ENCODE assay signal across 9 cellular contexts in genomic region chrX:51395474-51395806, GRCh38.
A peak's percentile ranks its signal among the peaks of the same experiment; 100 is the strongest.
DNase-seq lines count a peak whose midpoint lies in the region; ATAC-seq and TF ChIP-seq lines count a peak whose summit lies in the region.
"Had no signal": no experiment of that assay in that cellular context is flagged by ENCODE, and none has a peak within 500 bp of the region (broad histone marks: within the 10 kb centered on the region; RNA-seq: fewer than 3 reads in every experiment).

No MANE protein-coding gene starts in this region.

- peak overlapping the region; percentile 92 to 98 (median 94) for H3K4me3 Mint-ChIP-seq in CD4-positive, CD25-positive, alpha-beta regulatory T cell

- WGBS in ovary, 3 donors: 39 to 50% (median 45%) methylated on average over 4 of the region's 4 CpGs

- ATAC-seq in CD4-positive, CD25-positive, alpha-beta regulatory T cell (ENCODE audit: low read depth in 2 of 2): no peak
- ATAC-seq in HG03354 (IDR thresholded peaks at IDR 0.05; ENCODE audit: poor library complexity, severe bottlenecking, unreplicated experiment) (peak; percentile 27), HG03521 (IDR thresholded peaks at IDR 0.05; ENCODE audit: unreplicated experiment) (no peak), HG03196 (IDR thresholded peaks at IDR 0.05; ENCODE audit: unreplicated experiment) (no peak)

- TF ChIP-seq CTCF in ovary (IDR thresholded peaks at IDR 0.05): no peak

- no peaks in the 10 kb centered on the region for H3K27me3 Mint-ChIP-seq in CD4-positive, CD25-positive, alpha-beta regulatory T cell

- peaks cover 5% of the 10 kb centered on the region for H3K36me3 Mint-ChIP-seq in CD4-positive, CD25-positive, alpha-beta regulatory T cell
- H3K36me3 Mint-ChIP-seq: mesothelial cell of epicardium had no signal

- peak overlapping the region; percentile 14 for H3K27ac ChIP-seq in CD4-positive, CD25-positive, alpha-beta regulatory T cell (ENCODE audit: insufficient read depth, low read length, poor library complexity, severe bottlenecking)
- H3K27ac ChIP-seq in duodenal mucosa (ENCODE audit: low read depth, low read length) (no peak overlapping the region), ovary (peak overlapping the region in 1 of 2 donors; percentile 16)

- no peak overlapping the region for H3K9ac ChIP-seq in duodenal mucosa (ENCODE audit: low read depth in 1 of 2, low read length in 2 of 2)

- no peak for TF ChIP-seq POLR2A in ovary (IDR thresholded peaks at IDR 0.05)

- peak overlapping the region; percentile 81 for H3K4me3 ChIP-seq in CD4-positive, CD25-positive, alpha-beta regulatory T cell (ENCODE audit: low read depth, low read length)
- H3K4me3 ChIP-seq in duodenal mucosa (ENCODE audit: low read depth in 1 of 2, low read length in 2 of 2): peak overlapping the region; percentile 47 to 61
- H3K4me3 ChIP-seq in ovary: peak overlapping the region; percentile 46

- peaks cover 0 to 4% of the 10 kb centered on the region in 2 experiments for H3K9me3 ChIP-seq in CD4-positive, CD25-positive, alpha-beta regulatory T cell (ENCODE audit: control insufficient read depth in 2 of 2, low read length in 2 of 2)
- H3K9me3 ChIP-seq in duodenal mucosa (ENCODE audit: control insufficient read depth in 1 of 2, low read length in 2 of 2) (no peaks in the 10 kb centered on the region), ovary (no peaks in the 10 kb centered on the region)

- H3K4me1 Mint-ChIP-seq in CD4-positive, CD25-positive, alpha-beta regulatory T cell: peaks cover 0 to 44% (median 22%) of the 10 kb centered on the region in 4 donors
- H3K4me1 Mint-ChIP-seq: mesothelial cell of epicardium had no signal

- H3K27ac Mint-ChIP-seq in CD4-positive, CD25-positive, alpha-beta regulatory T cell: peak overlapping the region in 2 of 3 donors; percentile 83 to 96
- H3K27ac Mint-ChIP-seq: mesothelial cell of epicardium had no signal

- DNase-seq in CD4-positive, CD25-positive, alpha-beta regulatory T cell: no peak
- DNase-seq in ovary (no peak), amniotic stem cell (lab: John Stamatoyannopoulos, UW) (no peak), NCI-H187 (lab: John Stamatoyannopoulos, UW) (no peak)

- H3K9me3 Mint-ChIP-seq in CD4-positive, CD25-positive, alpha-beta regulatory T cell: peaks cover 0 to 7% (median 4%) of the 10 kb centered on the region in 7 donors

- H3K27me3 ChIP-seq in CD4-positive, CD25-positive, alpha-beta regulatory T cell (ENCODE audit: control insufficient read depth, insufficient read depth, low read length): no peaks in the 10 kb centered on the region
- H3K27me3 ChIP-seq in duodenal mucosa (ENCODE audit: control insufficient read depth in 1 of 2, insufficient read depth in 2 of 2, low read length in 2 of 2) (peaks cover 0 to 3% of the 10 kb centered on the region in 2 donors), ovary (no peaks in the 10 kb centered on the region)

- H3K36me3 ChIP-seq in CD4-positive, CD25-positive, alpha-beta regulatory T cell (ENCODE audit: control insufficient read depth, insufficient read depth, low read length): no peaks in the 10 kb centered on the region
- H3K36me3 ChIP-seq in duodenal mucosa (ENCODE audit: control insufficient read depth in 1 of 2, insufficient read depth in 2 of 2, low read length in 2 of 2): no peaks in the 10 kb centered on the region
- H3K36me3 ChIP-seq in ovary: no peaks in the 10 kb centered on the region

- intact Hi-C loops in ovary (cut with DNase I): no loop called here

- H3K4me1 ChIP-seq in CD4-positive, CD25-positive, alpha-beta regulatory T cell (ENCODE audit: control insufficient read depth, insufficient read depth, low read length, poor library complexity, severe bottlenecking): peaks cover 8% of the 10 kb centered on the region
- no peaks in the 10 kb centered on the region for H3K4me1 ChIP-seq in duodenal mucosa (ENCODE audit: control insufficient read depth in 1 of 2, insufficient read depth in 2 of 2, low read length in 2 of 2)
- no peaks in the 10 kb centered on the region for H3K4me1 ChIP-seq in ovary (ENCODE audit: insufficient read depth)

- no peak for TF ChIP-seq EP300 in ovary (IDR thresholded peaks at IDR 0.05)
